In the genomic region with DNA sequence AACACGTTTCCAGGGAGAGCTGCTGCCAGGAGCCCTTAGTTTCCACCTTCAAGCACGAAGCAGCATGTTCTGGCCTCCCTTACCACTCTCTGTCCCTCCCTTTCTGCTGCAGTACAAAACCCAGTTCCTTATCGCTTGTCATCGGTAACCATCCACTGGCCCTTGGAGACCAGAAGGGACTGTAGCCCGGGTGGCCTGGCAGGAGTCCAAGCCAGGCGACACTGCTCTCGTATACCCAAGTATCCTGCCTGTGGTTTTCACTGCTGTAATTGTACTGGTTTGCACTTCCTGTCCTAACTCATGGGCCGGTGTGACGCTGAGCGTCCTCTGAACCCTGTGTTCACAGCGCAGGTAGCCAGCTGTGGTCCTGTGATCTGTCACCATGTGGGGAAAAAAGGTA, we compare ENCODE assay signal across 12 cellular contexts.
DNase-seq lines count a peak whose midpoint lies in the region; ATAC-seq, FAIRE-seq and TF ChIP-seq lines count a peak whose summit lies in the region.
"Had no signal": no experiment of that assay in that cellular context is flagged by ENCODE, and none has a peak within 500 bp of the region (broad histone marks: within the 10 kb centered on the region; RNA-seq: fewer than 3 reads in every experiment).

No MANE protein-coding gene starts in this region.

- H3K4me3 Mint-ChIP-seq in immature natural killer cell, result peak overlapping the region; percentile 24 to 70 (median 66)

- peak; percentile 65 for DNase-seq in CMK (ENCODE audit: low read depth)
- DNase-seq in NOMO-1 (lab: John Stamatoyannopoulos, UW; ENCODE audit: unreplicated experiment in 2 of 2), result peak; percentile 12 to 47
- peak; percentile 61 to 66 (median 65) for DNase-seq in immature natural killer cell
- DNase-seq in GM12892 (ENCODE audit: insufficient read length), result no peak
- DNase-seq in occipital lobe (lab: John Stamatoyannopoulos, UW), result no peak
- DNase-seq: cerebellar nuclear complex, DND-41, NCI-H524 treated with DMSO at 0.1 percent for 48 hours, T-helper 9 cell had no signal

- no peak for TF ChIP-seq POLR2A in GM12892 (IDR thresholded peaks at IDR 0.05; ENCODE audit: low read depth, low read length)

- no peaks in the 10 kb centered on the region for H3K36me3 Mint-ChIP-seq in immature natural killer cell

- ATAC-seq in GM19452 (IDR thresholded peaks at IDR 0.05; ENCODE audit: unreplicated experiment) (peak; percentile 94), GM18907 (IDR thresholded peaks at IDR 0.05; ENCODE audit: unreplicated experiment) (no peak), GM18873 (IDR thresholded peaks at IDR 0.05; ENCODE audit: low FRiP score, unreplicated experiment) (no peak)

- peaks cover 0 to 2% (median 0%) of the 10 kb centered on the region in 6 donors for H3K9me3 Mint-ChIP-seq in immature natural killer cell

- H3K4me1 Mint-ChIP-seq in immature natural killer cell, result peaks cover 24 to 28% of the 10 kb centered on the region in 2 donors

- peaks cover 2 to 18% (median 8%) of the 10 kb centered on the region in 3 donors for H3K27me3 Mint-ChIP-seq in immature natural killer cell (ENCODE audit: low read depth in 3 of 3)

- peak overlapping the region in 3 of 6 donors; percentile 12 to 22 (median 18) for H3K27ac Mint-ChIP-seq in immature natural killer cell

- no peak for FAIRE-seq in GM12892 (lab: Jason Lieb, UNC)

Comparison
In these comparisons a context has a peak if more than half of its experiments do, and no peak if none do; other contexts are left out.
1. DNase-seq: peak in CMK (single experiment), NOMO-1 (2 of 2) and immature natural killer cell (3 of 3); none in GM12892 (single experiment) and occipital lobe (single experiment).